In the genomic region with DNA sequence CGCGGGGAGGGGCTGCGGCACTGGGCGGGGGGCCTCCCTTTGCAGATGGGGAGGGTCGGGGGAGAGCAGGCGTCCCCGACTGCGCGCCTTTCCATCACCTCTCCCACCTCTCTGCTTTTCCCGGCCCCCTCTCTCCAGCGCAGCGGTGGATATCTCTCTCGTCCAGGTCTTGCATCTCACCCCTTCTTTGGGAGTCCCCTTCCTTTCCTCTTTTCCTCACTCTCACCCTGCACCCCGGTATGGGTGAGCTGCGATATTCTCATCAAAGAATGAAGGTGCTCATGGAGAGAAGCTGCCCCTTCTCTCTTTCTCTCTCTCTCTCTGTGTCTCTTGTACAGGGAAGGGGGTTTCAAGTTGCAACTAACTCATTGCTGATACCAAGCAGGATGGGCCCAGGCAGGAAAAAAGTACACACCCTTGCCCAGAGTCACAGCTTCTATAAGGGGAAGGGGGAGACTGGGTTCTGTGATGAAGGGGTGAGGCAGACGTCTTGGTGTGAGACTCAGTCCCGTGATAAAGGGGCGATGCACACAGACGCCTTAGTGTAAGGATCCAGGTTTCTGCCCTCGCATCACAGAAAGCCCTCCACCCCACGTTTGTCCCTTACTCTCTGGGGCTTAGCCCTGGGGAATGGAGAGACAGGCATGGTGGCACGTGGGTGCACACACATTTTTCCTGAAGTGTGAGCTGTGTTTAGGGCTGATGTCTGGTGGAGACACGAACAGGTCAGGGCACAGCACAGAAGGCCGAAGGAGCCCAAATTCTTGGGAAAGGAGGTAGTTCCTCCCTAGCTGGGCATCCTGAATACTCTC, we compare ENCODE assay signal across 16 cellular contexts.
DNase-seq lines count a peak whose midpoint lies in the region; ATAC-seq, FAIRE-seq and TF ChIP-seq lines count a peak whose summit lies in the region.
"Had no signal": no experiment of that assay in that cellular context is flagged by ENCODE, and none has a peak within 500 bp of the region (broad histone marks: within the 10 kb centered on the region; RNA-seq: fewer than 3 reads in every experiment).

No MANE protein-coding gene starts in this region.

- peak overlapping the region; percentile 57 for H4K91ac ChIP-seq in H1 (replicated peaks; ENCODE audit: insufficient read length, low read length)

- peaks cover 15% of the 10 kb centered on the region for H3K4me1 Mint-ChIP-seq in stimulated activated naive CD8-positive, alpha-beta T cell treated with anti-CD3 and anti-CD28 coated beads, Interleukin-15, Interleukin-2, amounts not matched to agents 100 ng/mL and 50 ng/mL, for 24 hours (ENCODE audit: low read depth)
- H3K4me1 Mint-ChIP-seq in naive thymus-derived CD4-positive, alpha-beta T cell, result peaks cover 0 to 26% (median 14%) of the 10 kb centered on the region in 7 donors

- no peak for TF ChIP-seq RAD21 in H1 (IDR thresholded peaks at IDR 0.05 in 1 of 2, conservative IDR thresholded peaks at IDR 0.05 in 1 of 2; ENCODE audit: low read depth in 2 of 2, low read length in 2 of 2)

- peak overlapping the region; percentile 62 to 96 for H3K4me2 ChIP-seq in H1 (ENCODE audit: insufficient read depth in 1 of 2, low read depth in 2 of 2, low read length in 2 of 2)

- peak overlapping the region; percentile 66 for H2BK15ac ChIP-seq in H1 (ENCODE audit: low read length)

- no peaks in the 10 kb centered on the region for H4K20me1 ChIP-seq in H1 (replicated peaks in 1 of 2; ENCODE audit: control insufficient read depth in 1 of 2, insufficient read depth in 2 of 2, low read length in 2 of 2)

- no peak overlapping the region for H3K27ac Mint-ChIP-seq in stimulated activated naive CD8-positive, alpha-beta T cell treated with anti-CD3 and anti-CD28 coated beads, Interleukin-15, Interleukin-2, amounts not matched to agents 100 ng/mL and 50 ng/mL, for 24 hours
- peak overlapping the region in 2 of 9 donors; percentile 51 to 66 for H3K27ac Mint-ChIP-seq in naive thymus-derived CD4-positive, alpha-beta T cell
- H3K27ac Mint-ChIP-seq: IgD-negative memory B cell had no signal

- no peak overlapping the region for H2AFZ ChIP-seq in H1 (ENCODE audit: low read length)

- H3K27me3 Mint-ChIP-seq in stimulated activated naive CD8-positive, alpha-beta T cell treated with anti-CD3 and anti-CD28 coated beads, Interleukin-15, Interleukin-2, amounts not matched to agents 100 ng/mL and 50 ng/mL, for 24 hours, result peaks cover 39% of the 10 kb centered on the region
- peaks cover 37 to 42% (median 38%) of the 10 kb centered on the region in 5 donors for H3K27me3 Mint-ChIP-seq in naive thymus-derived CD4-positive, alpha-beta T cell

- peaks cover 14% of the 10 kb centered on the region for H3K23me2 ChIP-seq in H1 (ENCODE audit: low read depth, low read length)

- H3K79me2 ChIP-seq in H1 (ENCODE audit: control insufficient read depth in 1 of 2, insufficient read depth in 2 of 2, low read length in 2 of 2), result no peaks in the 10 kb centered on the region

- peak overlapping the region; percentile 44 for H2BK120ac ChIP-seq in H1 (replicated peaks; ENCODE audit: low read depth, low read length)

- no peak overlapping the region for H2BK5ac ChIP-seq in H1 (ENCODE audit: low read depth, low read length)

- peaks cover 14 to 35% (median 29%) of the 10 kb centered on the region in 4 experiments for H3K27me3 ChIP-seq in H1 (replicated peaks in 1 of 4; ENCODE audit: control insufficient read depth in 3 of 4, extremely low read depth in 1 of 4, insufficient read depth in 3 of 4, low read length in 3 of 4)
- H3K27me3 ChIP-seq in naive thymus-derived CD4-positive, alpha-beta T cell (ENCODE audit: control insufficient read depth in 2 of 2, insufficient read depth in 2 of 2, low read length in 2 of 2), result peaks cover 15 to 28% of the 10 kb centered on the region in 2 donors

- peak overlapping the region; percentile 67 for H3K4me3 Mint-ChIP-seq in stimulated activated naive CD8-positive, alpha-beta T cell treated with anti-CD3 and anti-CD28 coated beads, Interleukin-15, Interleukin-2, amounts not matched to agents 100 ng/mL and 50 ng/mL, for 24 hours
- peak overlapping the region; percentile 43 to 85 (median 66) for H3K4me3 Mint-ChIP-seq in naive thymus-derived CD4-positive, alpha-beta T cell
- H3K4me3 Mint-ChIP-seq: IgD-negative memory B cell had no signal

- 0 out of 2 replicates have a peak overlapping the region, but pooled peaks have one; percentile 59 for H2AK5ac ChIP-seq in H1 (ENCODE audit: low read depth, low read length)

- WGBS in H1 (ENCODE audit: extremely low coverage in 1 of 2, insufficient coverage in 1 of 2, insufficient read length in 1 of 2, insufficient replicate concordance in 2 of 2, low coverage in 1 of 2, low lambda C conversion rate in 2 of 2, missing lambda C conversion rate in 1 of 2), 2 experiments, result 22% methylated on average over 15 of the region's 24 CpGs; no CpG with 5 or more reads in 1 of the 2 experiments

- POLR2A ChIA-PET in H1 (lab: Charles Lee; ENCODE audit: partially characterized antibody), result no interaction called here
- POLR2A ChIA-PET in naive thymus-derived CD4-positive, alpha-beta T cell (lab: Charles Lee), result no interaction called here

- no peak overlapping the region for H3K9ac ChIP-seq in H1 (replicated peaks in 1 of 4; ENCODE audit: extremely low read depth in 1 of 4, low read depth in 3 of 4, low read length in 3 of 4)

- no peak overlapping the region for H3K14ac ChIP-seq in H1 (ENCODE audit: insufficient read length)

- no peaks in the 10 kb centered on the region for H3K9me3 Mint-ChIP-seq in stimulated activated naive CD8-positive, alpha-beta T cell treated with anti-CD3 and anti-CD28 coated beads, Interleukin-15, Interleukin-2, amounts not matched to agents 100 ng/mL and 50 ng/mL, for 24 hours
- H3K9me3 Mint-ChIP-seq in naive thymus-derived CD4-positive, alpha-beta T cell, result peaks cover 0 to 3% (median 0%) of the 10 kb centered on the region in 11 donors

- H3K56ac ChIP-seq in H1 (replicated peaks; ENCODE audit: insufficient read length, low read depth, low read length), result no peak overlapping the region

- H3K36me3 Mint-ChIP-seq in stimulated activated naive CD8-positive, alpha-beta T cell treated with anti-CD3 and anti-CD28 coated beads, Interleukin-15, Interleukin-2, amounts not matched to agents 100 ng/mL and 50 ng/mL, for 24 hours (ENCODE audit: low read depth), result no peaks in the 10 kb centered on the region
- peaks cover 0 to 4% (median 0%) of the 10 kb centered on the region in 5 donors for H3K36me3 Mint-ChIP-seq in naive thymus-derived CD4-positive, alpha-beta T cell
- H3K36me3 Mint-ChIP-seq: IgD-negative memory B cell had no signal

- H4K8ac ChIP-seq in H1 (ENCODE audit: extremely low read depth, insufficient read depth, low read length), result no peak overlapping the region

- no peak for TF ChIP-seq POLR2A in H1 (IDR thresholded peaks at IDR 0.05; ENCODE audit: control extremely low read depth in 1 of 2, low read depth in 2 of 2, low read length in 2 of 2)

- intact Hi-C loops in naive thymus-derived CD4-positive, alpha-beta T cell (cut with micrococcal nuclease), result no loop called here

- H2BK20ac ChIP-seq in H1 (ENCODE audit: low read length), result peak overlapping the region; percentile 80; the same call in 1 of the 2 replicates

- peak overlapping the region; percentile 79 for H3K18ac ChIP-seq in H1 (ENCODE audit: extremely low read depth, low read length)

- TF ChIP-seq EP300 in H1 (IDR thresholded peaks at IDR 0.05; ENCODE audit: borderline replicate concordance in 1 of 2, low read depth in 2 of 2, low read length in 2 of 2), result no peak

- peak overlapping the region in 3 of 4 experiments; percentile 3 to 76 (median 62); a peak in 6 of 8 replicates for H3K4me3 ChIP-seq in H1 (ENCODE audit: extremely low read depth in 1 of 4, insufficient read depth in 2 of 4, low read depth in 3 of 4, low read length in 4 of 4)
- H3K4me3 ChIP-seq in naive thymus-derived CD4-positive, alpha-beta T cell (ENCODE audit: low read length), result no peak overlapping the region
- H3K4me3 ChIP-seq: body of pancreas, GM12878 had no signal

- no peaks in the 10 kb centered on the region for H3K79me1 ChIP-seq in H1 (ENCODE audit: low read depth, low read length)

- DNase-seq in stimulated activated naive CD8-positive, alpha-beta T cell treated with anti-CD3 and anti-CD28 coated beads, Interleukin-15, Interleukin-2, amounts not matched to agents 100 U/mL and 50 U/mL, for 24 hours, result no peak
- DNase-seq in H1 (ENCODE audit: low read depth in 1 of 2, low spot score in 2 of 2) (peak in 1 of 2 experiments; percentile 56), iPS-NIHi7 (ENCODE audit: extremely low spot score) (no peak), NCI-H526 treated with DMSO at 0.1 percent for 48 hours (lab: John Stamatoyannopoulos, UW) (no peak), anterior cingulate cortex (lab: John Stamatoyannopoulos, UW) (no peak), NCI-H82 (lab: John Stamatoyannopoulos, UW) (no peak)
- DNase-seq in naive thymus-derived CD4-positive, alpha-beta T cell, result no peak
- DNase-seq: AML-193, body of pancreas, DMS53, NCI-H1105, NCI-H345 had no signal

- no peak for FAIRE-seq in H1 (lab: Jason Lieb, UNC)
- FAIRE-seq: GM12878 had no signal

- H3K23ac ChIP-seq in H1 (ENCODE audit: insufficient read length), result no peak overlapping the region

- ATAC-seq in stimulated activated naive CD8-positive, alpha-beta T cell treated with anti-CD3 and anti-CD28 coated beads, Interleukin-15, Interleukin-2, amounts not matched to agents 100 U/mL and 50 U/mL, for 24 hours, result no peak
- ATAC-seq in naive thymus-derived CD4-positive, alpha-beta T cell, result no peak
- ATAC-seq: GM12878 had no signal

- H3K4me1 ChIP-seq in H1 (replicated peaks in 1 of 4; ENCODE audit: control insufficient read depth in 3 of 4, insufficient read depth in 4 of 4, low read length in 3 of 4), result peaks cover 6 to 25% (median 15%) of the 10 kb centered on the region in 4 experiments
- H3K4me1 ChIP-seq in naive thymus-derived CD4-positive, alpha-beta T cell (ENCODE audit: control insufficient read depth in 2 of 2, insufficient read depth in 2 of 2, low read length in 2 of 2), result no peaks in the 10 kb centered on the region

- no peaks in the 10 kb centered on the region for H3K9me3 ChIP-seq in H1 (ENCODE audit: insufficient read depth in 2 of 2, low read depth in 1 of 2, low read length in 1 of 2)
- H3K9me3 ChIP-seq in naive thymus-derived CD4-positive, alpha-beta T cell (ENCODE audit: control insufficient read depth in 2 of 3, low read length in 3 of 3), result no peaks in the 10 kb centered on the region
- H3K9me3 ChIP-seq: body of pancreas, vagina had no signal

- TF ChIP-seq CTCF in H1 (IDR thresholded peaks at IDR 0.05; ENCODE audit: control extremely low read depth in 1 of 3, insufficient read depth in 1 of 3, low read depth in 1 of 3, low read length in 3 of 3), result no peak

- no peak overlapping the region for H3K4ac ChIP-seq in H1 (replicated peaks; ENCODE audit: insufficient read length, low read depth, low read length)

- H3K36me3 ChIP-seq in H1 (ENCODE audit: control insufficient read depth in 2 of 4, insufficient read depth in 4 of 4, low read length in 3 of 4), result no peaks in the 10 kb centered on the region
- H3K36me3 ChIP-seq in naive thymus-derived CD4-positive, alpha-beta T cell (ENCODE audit: control insufficient read depth in 2 of 3, insufficient read depth in 3 of 3, low read length in 3 of 3), result no peaks in the 10 kb centered on the region
- H3K36me3 ChIP-seq: vagina had no signal

- H4K5ac ChIP-seq in H1 (ENCODE audit: insufficient read length, low read depth, low read length), result no peak overlapping the region

- H2BK12ac ChIP-seq in H1 (ENCODE audit: low read depth, low read length), result peak overlapping the region; percentile 86

- CTCF ChIA-PET in H1 (lab: Charles Lee; ENCODE audit: partially characterized antibody), result no interaction called here
- CTCF ChIA-PET in naive thymus-derived CD4-positive, alpha-beta T cell (lab: Charles Lee), result no interaction called here

- H3K27ac ChIP-seq in H1 (ENCODE audit: low read depth, low read length), result no peak overlapping the region
- H3K27ac ChIP-seq in naive thymus-derived CD4-positive, alpha-beta T cell (ENCODE audit: low read depth, low read length), result no peak overlapping the region
- H3K27ac ChIP-seq: body of pancreas, vagina had no signal
